ENCODE assay signal across 9 cellular contexts in the genomic region with DNA sequence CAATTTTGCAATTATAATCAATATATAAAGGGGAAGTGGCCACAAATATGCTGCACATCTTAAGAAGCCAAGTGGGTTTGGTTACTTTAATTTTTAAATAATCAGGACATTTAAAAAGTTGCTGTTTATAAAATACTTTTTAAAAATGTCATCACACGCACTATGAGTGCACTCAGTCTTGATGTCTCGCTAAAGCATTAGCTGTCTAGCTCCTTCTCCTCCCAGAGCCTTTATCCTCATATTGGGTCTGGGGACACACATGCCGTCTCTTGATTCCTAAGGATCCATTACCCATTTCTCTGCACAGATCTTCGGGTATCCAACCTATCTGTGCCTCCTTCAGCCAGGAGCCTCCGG. TPM values are rescaled to one million over a fixed set of nuclear protein-coding genes. Genes with fewer than 3 reads are reported as not detected.
DNase-seq lines count a peak whose midpoint lies in the region; ATAC-seq and TF ChIP-seq lines count a peak whose summit lies in the region.
"Had no signal": no experiment of that assay in that cellular context is flagged by ENCODE, and none has a peak within 500 bp of the region (broad histone marks: within the 10 kb centered on the region; RNA-seq: fewer than 3 reads in every experiment).

No MANE protein-coding gene starts in this region.

- peaks cover 18% of the 10 kb centered on the region for H3K4me1 Mint-ChIP-seq in nephron

- H3K27ac Mint-ChIP-seq in nephron: peak overlapping the region; percentile 80 to 95 (median 89)

- H3K4me1 ChIP-seq in A673 (ENCODE audit: insufficient read depth, low read length, poor library complexity, severe bottlenecking) (peaks cover 6% of the 10 kb centered on the region), Panc1 (ENCODE audit: control insufficient read depth, insufficient read depth, low read length) (peaks cover 14% of the 10 kb centered on the region; the same call in 1 of the 2 replicates), esophagus muscularis mucosa (peaks cover 0 to 41% (median 27%) of the 10 kb centered on the region in 4 donors)

- TF ChIP-seq CTCF in A673 (conservative IDR thresholded peaks at IDR 0.05; ENCODE audit: low read depth, low read length) (no peak), Panc1 (IDR thresholded peaks at IDR 0.05) (no peak), esophagus muscularis mucosa (IDR thresholded peaks at IDR 0.05) (no peak), nephron (IDR thresholded peaks at IDR 0.05; ENCODE audit: unreplicated experiment in 3 of 3) (no peak)

- H3K27me3 Mint-ChIP-seq in nephron (ENCODE audit: low read depth): peaks cover 29% of the 10 kb centered on the region

- POLR2A ChIA-PET in A673 (lab: Charles Lee; ENCODE audit: low non-redundant PET) (interaction anchor here (0.5 kb wide), 1 partner anchor 313 kb away, joined by 7 read pairs; no protein-coding TSS in a partner anchor), Panc1 (lab: Charles Lee) (interaction anchor here (0.7 kb wide), 2 partner anchors 111 to 231 kb away, joined by 3 to 12 read pairs; no protein-coding TSS in a partner anchor)

- H3K9me3 ChIP-seq in A673 (ENCODE audit: low read depth, low read length, poor library complexity, severe bottlenecking): no peaks in the 10 kb centered on the region
- H3K9me3 ChIP-seq in Panc1 (ENCODE audit: control insufficient read depth, insufficient read depth, low read depth, low read length): no peaks in the 10 kb centered on the region
- H3K9me3 ChIP-seq in esophagus muscularis mucosa: no peaks in the 10 kb centered on the region

- no TSS peak for BruUV-seq in A673 (replicated peaks; lab: Mats Ljungman, UMichigan)
- no TSS peak for BruUV-seq in Panc1 (replicated peaks; lab: Mats Ljungman, UMichigan)

- H3K36me3 ChIP-seq in A673 (ENCODE audit: insufficient read depth, low read length, poor library complexity, severe bottlenecking) (no peaks in the 10 kb centered on the region), Panc1 (ENCODE audit: control insufficient read depth, insufficient read depth, low read length) (no peaks in the 10 kb centered on the region), esophagus muscularis mucosa (no peaks in the 10 kb centered on the region)

- H3K4me3 Mint-ChIP-seq in nephron: peak overlapping the region; percentile 92 to 94 (median 94)
- H3K4me3 Mint-ChIP-seq: IgD-negative memory B cell had no signal

- no peak for TF ChIP-seq POLR2A in esophagus muscularis mucosa (IDR thresholded peaks at IDR 0.05; ENCODE audit: low read depth)

- peaks cover 9% of the 10 kb centered on the region for H3K9me3 Mint-ChIP-seq in nephron

- peaks cover 15% of the 10 kb centered on the region for H3K36me3 Mint-ChIP-seq in nephron (ENCODE audit: low read depth)

- DNase-seq in A673 (ENCODE audit: low spot score): no peak
- no peak for DNase-seq in Panc1 (ENCODE audit: low read depth, low spot score)
- no peak for DNase-seq in esophagus muscularis mucosa (ENCODE audit: extremely low spot score)
- DNase-seq in NCI-H1105 (lab: John Stamatoyannopoulos, UW): no peak
- DNase-seq in SHP77 treated with DMSO at 0.1 percent for 48 hours (lab: John Stamatoyannopoulos, UW): no peak
- no peak for DNase-seq in globus pallidus (ENCODE audit: low spot score)

- H3K27ac ChIP-seq in A673 (ENCODE audit: low read depth, low read length, poor library complexity, severe bottlenecking): peak overlapping the region; percentile 61
- peak overlapping the region; percentile 92 for H3K27ac ChIP-seq in Panc1 (ENCODE audit: low read length)
- H3K27ac ChIP-seq in esophagus muscularis mucosa (replicated peaks in 1 of 4): peak overlapping the region; percentile 92 to 96 (median 94)

- intact Hi-C loops in A673 (cut with micrococcal nuclease; ENCODE audit: unreplicated experiment): no loop called here
- intact Hi-C loops in Panc1 (cut with micrococcal nuclease; ENCODE audit: unreplicated experiment): loop anchor here (10.0 kb wide), 2 partner anchors 108 to 192 kb away; a partner anchor contains a TSS
- intact Hi-C loops in esophagus muscularis mucosa (cut with DNase I): loop anchor here (5.0 kb wide), 1 partner anchor 111 kb away; a partner anchor contains a TSS

- in situ Hi-C loops in Panc1 (cut with HindIII; ENCODE audit: low pct_unique_long_range_greater_than_20kb, low sequenced_read_pairs): no loop called here

- H3K4me3 ChIP-seq in A673 (ENCODE audit: low read depth, low read length, poor library complexity, severe bottlenecking) (peak overlapping the region; percentile 84), Panc1 (ENCODE audit: low read depth in 2 of 2, low read length in 2 of 2) (peak overlapping the region; percentile 70), esophagus muscularis mucosa (peak overlapping the region; percentile 80 to 98 (median 88))

- no peak for TF ChIP-seq EP300 in esophagus muscularis mucosa (IDR thresholded peaks at IDR 0.05)

- H3K27me3 ChIP-seq in A673 (replicated peaks; ENCODE audit: insufficient read depth, low read depth, low read length, poor library complexity): no peaks in the 10 kb centered on the region
- H3K27me3 ChIP-seq in Panc1 (ENCODE audit: control insufficient read depth, insufficient read depth, low read length): no peaks in the 10 kb centered on the region
- H3K27me3 ChIP-seq in esophagus muscularis mucosa: no peaks in the 10 kb centered on the region

- ATAC-seq in Panc1 (peak; percentile 33), HG02642 (IDR thresholded peaks at IDR 0.05; ENCODE audit: poor library complexity, unreplicated experiment) (no peak)

- 15% methylated on average over 5 of the region's 5 CpGs for WGBS in esophagus muscularis mucosa

- CTCF ChIA-PET in A673 (lab: Charles Lee) (interaction anchor here (1.4 kb wide), 1 partner anchor 191 kb away, joined by 3 read pairs; no protein-coding TSS in a partner anchor), Panc1 (lab: Charles Lee) (interaction anchor here (0.6 kb wide), 1 partner anchor 127 kb away, joined by 4 read pairs; no protein-coding TSS in a partner anchor)

RNA-seq across cellular contexts. Expression of a gene that starts 0.4 kb away (rescaled TPM):
- total RNA-seq in A673 (2021): 18.4 and 20.8 TPM in 2 replicates
- total RNA-seq in Panc1 (2021; ENCODE audit: unreplicated experiment): 37.0 TPM
- polyA plus RNA-seq in Panc1 (2012; ENCODE audit: insufficient read length): 46.3 TPM
- 10 to 100 TPM; 38.3 to 55.6 (median 55.1) TPM for total RNA-seq in esophagus muscularis mucosa
- polyA plus RNA-seq: IgD-negative memory B cell had no signal
